ENCODE assay signal across 1 cellular context in the genomic region with DNA sequence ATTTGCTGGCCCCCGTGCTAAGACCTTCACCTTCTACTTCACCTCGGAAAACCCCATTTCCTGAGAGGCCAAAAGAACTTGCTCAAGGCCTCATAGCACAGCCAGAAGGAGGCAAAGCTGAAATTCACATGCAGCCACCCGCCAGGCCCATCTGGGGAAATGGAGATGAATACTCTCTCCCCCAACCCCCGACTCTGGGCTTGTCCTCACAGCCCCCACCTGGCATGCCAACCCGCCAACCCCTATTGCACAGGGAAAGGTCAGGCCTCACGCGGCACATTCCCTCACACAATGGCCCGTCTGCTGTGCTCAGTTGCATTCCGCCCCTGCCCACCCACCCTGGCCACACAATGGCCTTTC.
TF ChIP-seq lines count a peak whose summit lies in the region.

No MANE protein-coding gene starts in this region.

TF ChIP-seq in GM23338, 12 proteins besides CTCF, POLR2A, EP300 and RAD21 (continued from another document):
- TF ChIP-seq, protein P1, sequence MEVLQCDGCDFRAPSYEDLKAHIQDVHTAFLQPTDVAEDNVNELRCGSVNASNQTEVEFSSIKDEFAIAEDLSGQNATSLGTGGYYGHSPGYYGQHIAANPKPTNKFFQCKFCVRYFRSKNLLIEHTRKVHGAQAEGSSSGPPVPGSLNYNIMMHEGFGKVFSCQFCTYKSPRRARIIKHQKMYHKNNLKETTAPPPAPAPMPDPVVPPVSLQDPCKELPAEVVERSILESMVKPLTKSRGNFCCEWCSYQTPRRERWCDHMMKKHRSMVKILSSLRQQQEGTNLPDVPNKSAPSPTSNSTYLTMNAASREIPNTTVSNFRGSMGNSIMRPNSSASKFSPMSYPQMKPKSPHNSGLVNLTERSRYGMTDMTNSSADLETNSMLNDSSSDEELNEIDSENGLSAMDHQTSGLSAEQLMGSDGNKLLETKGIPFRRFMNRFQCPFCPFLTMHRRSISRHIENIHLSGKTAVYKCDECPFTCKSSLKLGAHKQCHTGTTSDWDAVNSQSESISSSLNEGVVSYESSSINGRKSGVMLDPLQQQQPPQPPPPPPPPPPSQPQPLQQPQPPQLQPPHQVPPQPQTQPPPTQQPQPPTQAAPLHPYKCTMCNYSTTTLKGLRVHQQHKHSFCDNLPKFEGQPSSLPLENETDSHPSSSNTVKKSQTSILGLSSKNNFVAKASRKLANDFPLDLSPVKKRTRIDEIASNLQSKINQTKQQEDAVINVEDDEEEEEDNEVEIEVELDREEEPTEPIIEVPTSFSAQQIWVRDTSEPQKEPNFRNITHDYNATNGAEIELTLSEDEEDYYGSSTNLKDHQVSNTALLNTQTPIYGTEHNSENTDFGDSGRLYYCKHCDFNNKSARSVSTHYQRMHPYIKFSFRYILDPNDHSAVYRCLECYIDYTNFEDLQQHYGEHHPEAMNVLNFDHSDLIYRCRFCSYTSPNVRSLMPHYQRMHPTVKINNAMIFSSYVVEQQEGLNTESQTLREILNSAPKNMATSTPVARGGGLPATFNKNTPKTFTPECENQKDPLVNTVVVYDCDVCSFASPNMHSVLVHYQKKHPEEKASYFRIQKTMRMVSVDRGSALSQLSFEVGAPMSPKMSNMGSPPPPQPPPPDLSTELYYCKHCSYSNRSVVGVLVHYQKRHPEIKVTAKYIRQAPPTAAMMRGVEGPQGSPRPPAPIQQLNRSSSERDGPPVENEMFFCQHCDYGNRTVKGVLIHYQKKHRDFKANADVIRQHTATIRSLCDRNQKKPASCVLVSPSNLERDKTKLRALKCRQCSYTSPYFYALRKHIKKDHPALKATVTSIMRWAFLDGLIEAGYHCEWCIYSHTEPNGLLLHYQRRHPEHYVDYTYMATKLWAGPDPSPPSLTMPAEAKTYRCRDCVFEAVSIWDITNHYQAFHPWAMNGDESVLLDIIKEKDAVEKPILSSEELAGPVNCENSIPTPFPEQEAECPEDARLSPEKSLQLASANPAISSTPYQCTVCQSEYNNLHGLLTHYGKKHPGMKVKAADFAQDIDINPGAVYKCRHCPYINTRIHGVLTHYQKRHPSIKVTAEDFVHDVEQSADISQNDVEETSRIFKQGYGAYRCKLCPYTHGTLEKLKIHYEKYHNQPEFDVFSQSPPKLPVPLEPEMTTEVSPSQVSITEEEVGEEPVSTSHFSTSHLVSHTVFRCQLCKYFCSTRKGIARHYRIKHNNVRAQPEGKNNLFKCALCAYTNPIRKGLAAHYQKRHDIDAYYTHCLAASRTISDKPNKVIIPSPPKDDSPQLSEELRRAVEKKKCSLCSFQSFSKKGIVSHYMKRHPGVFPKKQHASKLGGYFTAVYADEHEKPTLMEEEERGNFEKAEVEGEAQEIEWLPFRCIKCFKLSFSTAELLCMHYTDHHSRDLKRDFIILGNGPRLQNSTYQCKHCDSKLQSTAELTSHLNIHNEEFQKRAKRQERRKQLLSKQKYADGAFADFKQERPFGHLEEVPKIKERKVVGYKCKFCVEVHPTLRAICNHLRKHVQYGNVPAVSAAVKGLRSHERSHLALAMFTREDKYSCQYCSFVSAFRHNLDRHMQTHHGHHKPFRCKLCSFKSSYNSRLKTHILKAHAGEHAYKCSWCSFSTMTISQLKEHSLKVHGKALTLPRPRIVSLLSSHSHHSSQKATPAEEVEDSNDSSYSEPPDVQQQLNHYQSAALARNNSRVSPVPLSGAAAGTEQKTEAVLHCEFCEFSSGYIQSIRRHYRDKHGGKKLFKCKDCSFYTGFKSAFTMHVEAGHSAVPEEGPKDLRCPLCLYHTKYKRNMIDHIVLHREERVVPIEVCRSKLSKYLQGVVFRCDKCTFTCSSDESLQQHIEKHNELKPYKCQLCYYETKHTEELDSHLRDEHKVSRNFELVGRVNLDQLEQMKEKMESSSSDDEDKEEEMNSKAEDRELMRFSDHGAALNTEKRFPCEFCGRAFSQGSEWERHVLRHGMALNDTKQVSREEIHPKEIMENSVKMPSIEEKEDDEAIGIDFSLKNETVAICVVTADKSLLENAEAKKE (CRISPR knock-in tag; IDR thresholded peaks at IDR 0.05), result no peak
- TF ChIP-seq JUNB (IDR thresholded peaks at IDR 0.05; ENCODE audit: unreplicated experiment) (no peak), EZH2phosphoT487 (IDR thresholded peaks at IDR 0.05; ENCODE audit: unreplicated experiment) (no peak)
